10 cellular contexts compared by ENCODE assay signal in genomic region chr22:31244044-31244942, GRCh38. TPM values are rescaled to one million over a fixed set of nuclear protein-coding genes. Genes with fewer than 3 reads are reported as not detected.
DNase-seq lines count a peak whose midpoint lies in the region; ATAC-seq, FAIRE-seq and TF ChIP-seq lines count a peak whose summit lies in the region.
"Had no signal": no experiment of that assay in that cellular context is flagged by ENCODE, and none has a peak within 500 bp of the region (broad histone marks: within the 10 kb centered on the region; RNA-seq: fewer than 3 reads in every experiment).

No MANE protein-coding gene starts in this region.

- H3K4me1 ChIP-seq in SJSA1 (replicated peaks) (peaks cover 62% of the 10 kb centered on the region), sigmoid colon (peaks cover 0 to 42% (median 37%) of the 10 kb centered on the region in 4 donors), OCI-LY7 (ENCODE audit: insufficient read depth, low read length, poor library complexity, severe bottlenecking) (peaks cover 7% of the 10 kb centered on the region)

- H3K4me3 ChIP-seq in SJSA1 = no peak overlapping the region
- H3K4me3 ChIP-seq in fibroblast of pulmonary artery (replicated peaks; ENCODE audit: low read depth, low read length) = no peak overlapping the region
- H3K4me3 ChIP-seq in sigmoid colon = no peak overlapping the region
- no peak overlapping the region for H3K4me3 ChIP-seq in OCI-LY7 (ENCODE audit: low read depth, low read length, poor library complexity, severe bottlenecking)
- H3K4me3 ChIP-seq: spleen had no signal

- peaks cover 7% of the 10 kb centered on the region for H3K36me3 Mint-ChIP-seq in activated T-helper 2 cell treated with anti-CD3 and anti-CD28 coated beads, Interferon-gamma antibody, Interleukin-2, Interleukin-4, amounts not matched to agents 10 μg/mL and 5 μg/mL and 100 μg/mL, durations not matched to agents 14 hours and 24 hours and 36 hours (ENCODE audit: low read depth)

- DNase-seq in SJSA1 (ENCODE audit: low read depth in 1 of 2, low spot score in 2 of 2) = peak; percentile 88 to 91
- peak; percentile 81 for DNase-seq in fibroblast of pulmonary artery (ENCODE audit: low read depth)
- no peak for DNase-seq in sigmoid colon
- no peak for DNase-seq in OCI-LY7 (ENCODE audit: low spot score)
- no peak for DNase-seq in OCI-M2 (lab: John Stamatoyannopoulos, UW; ENCODE audit: unreplicated experiment)
- DNase-seq in activated T-helper 2 cell treated with anti-CD3 and anti-CD28 coated beads, Interferon-gamma antibody, Interleukin-2, Interleukin-4, amounts not matched to agents 10 μg/mL and 5 μg/mL and 100 μg/mL, durations not matched to agents 14 hours and 24 hours and 36 hours (ENCODE audit: low spot score) = no peak
- DNase-seq: spleen, T1000 had no signal

- H3K4me2 ChIP-seq in OCI-LY7 (ENCODE audit: low read length) = no peak overlapping the region

- H3K79me2 ChIP-seq in OCI-LY7 (ENCODE audit: insufficient read depth, low read depth, low read length) = no peaks in the 10 kb centered on the region

- H3K27ac ChIP-seq in SJSA1 (peak overlapping the region; percentile 92), sigmoid colon (peak overlapping the region; percentile 29 to 82 (median 59)), OCI-LY7 (ENCODE audit: low read depth, low read length, poor library complexity, severe bottlenecking) (no peak overlapping the region)

- no peak for TF ChIP-seq CTCF in fibroblast of pulmonary artery (IDR thresholded peaks at IDR 0.05; ENCODE audit: low read length, missing control alignments)
- TF ChIP-seq CTCF in sigmoid colon (IDR thresholded peaks at IDR 0.05) = no peak
- no peak for TF ChIP-seq CTCF in OCI-LY7 (conservative IDR thresholded peaks at IDR 0.05; ENCODE audit: low read length)

- ATAC-seq in GM21526 (IDR thresholded peaks at IDR 0.05; ENCODE audit: low FRiP score, unreplicated experiment) = no peak

- TF ChIP-seq EP300 in sigmoid colon (IDR thresholded peaks at IDR 0.05) = no peak

- TF ChIP-seq POLR2A in sigmoid colon (IDR thresholded peaks at IDR 0.05) = no peak

- H2AFZ ChIP-seq in OCI-LY7 (ENCODE audit: low read length) = no peak overlapping the region

- H3K27me3 ChIP-seq in SJSA1 (replicated peaks) = no peaks in the 10 kb centered on the region
- no peaks in the 10 kb centered on the region for H3K27me3 ChIP-seq in sigmoid colon
- H3K27me3 ChIP-seq: spleen had no signal

- CTCF ChIA-PET in OCI-LY7 (lab: Charles Lee; ENCODE audit: unreplicated experiment) = no interaction called here

- BruUV-seq in OCI-LY7 (replicated peaks; lab: Mats Ljungman, UMichigan) = no TSS peak

- 74 to 75% methylated on average over 9 of the region's 9 CpGs for WGBS in sigmoid colon, 2 donors

- FAIRE-seq in G401.6 (lab: Jason Lieb, UNC) = peak; percentile 83

- no peaks in the 10 kb centered on the region for H3K9me3 ChIP-seq in SJSA1 (replicated peaks)
- no peaks in the 10 kb centered on the region for H3K9me3 ChIP-seq in sigmoid colon
- no peaks in the 10 kb centered on the region for H3K9me3 ChIP-seq in OCI-LY7 (ENCODE audit: low read length)
- H3K9me3 ChIP-seq: spleen had no signal

- H3K4me3 Mint-ChIP-seq in activated T-helper 2 cell treated with anti-CD3 and anti-CD28 coated beads, Interferon-gamma antibody, Interleukin-2, Interleukin-4, amounts not matched to agents 10 μg/mL and 5 μg/mL and 100 μg/mL, durations not matched to agents 14 hours and 24 hours and 36 hours (ENCODE audit: low read depth) = no peak overlapping the region

- peaks cover 45% of the 10 kb centered on the region for H3K4me1 Mint-ChIP-seq in activated T-helper 2 cell treated with anti-CD3 and anti-CD28 coated beads, Interferon-gamma antibody, Interleukin-2, Interleukin-4, amounts not matched to agents 10 μg/mL and 5 μg/mL and 100 μg/mL, durations not matched to agents 14 hours and 24 hours and 36 hours (ENCODE audit: low read depth)

- no peak overlapping the region for H3K27ac Mint-ChIP-seq in activated T-helper 2 cell treated with anti-CD3 and anti-CD28 coated beads, Interferon-gamma antibody, Interleukin-2, Interleukin-4, amounts not matched to agents 10 μg/mL and 5 μg/mL and 100 μg/mL, durations not matched to agents 14 hours and 24 hours and 36 hours

- no peaks in the 10 kb centered on the region for H3K9me3 Mint-ChIP-seq in activated T-helper 2 cell treated with anti-CD3 and anti-CD28 coated beads, Interferon-gamma antibody, Interleukin-2, Interleukin-4, amounts not matched to agents 10 μg/mL and 5 μg/mL and 100 μg/mL, durations not matched to agents 14 hours and 24 hours and 36 hours

- POLR2A ChIA-PET in OCI-LY7 (lab: Charles Lee) = no interaction called here

- H4K20me1 ChIP-seq in OCI-LY7 (ENCODE audit: insufficient read depth, low read length) = no peaks in the 10 kb centered on the region

- intact Hi-C loops in sigmoid colon (cut with DNase I) (no loop called here), OCI-LY7 (cut with micrococcal nuclease; ENCODE audit: unreplicated experiment) (no loop called here)
- intact Hi-C loops in activated T-helper 2 cell treated with anti-CD3 and anti-CD28 coated beads, Interferon-gamma antibody, Interleukin-2, Interleukin-4, amounts not matched to agents 10 μg/mL and 5 μg/mL and 100 μg/mL, durations not matched to agents 14 hours and 24 hours and 36 hours (cut with micrococcal nuclease) = no loop called here

- peaks cover 11% of the 10 kb centered on the region; the same call in 1 of the 2 replicates for H3K36me3 ChIP-seq in SJSA1
- H3K36me3 ChIP-seq in sigmoid colon = no peaks in the 10 kb centered on the region
- H3K36me3 ChIP-seq in OCI-LY7 (ENCODE audit: insufficient read depth, low read length) = no peaks in the 10 kb centered on the region

- H3K27me3 Mint-ChIP-seq in activated T-helper 2 cell treated with anti-CD3 and anti-CD28 coated beads, Interferon-gamma antibody, Interleukin-2, Interleukin-4, amounts not matched to agents 10 μg/mL and 5 μg/mL and 100 μg/mL, durations not matched to agents 14 hours and 24 hours and 36 hours (ENCODE audit: low read depth) = no peaks in the 10 kb centered on the region

- no peaks in the 10 kb centered on the region for H3K9me2 ChIP-seq in OCI-LY7 (ENCODE audit: insufficient read depth, low read length)

RNA-seq across cellular contexts. Expression of gene LIMK2, which starts 32.2 kb away (rescaled TPM):
- total RNA-seq in SJSA1 (2014; rRNA removed; shearing (Covaris generic)) = 18.6 and 21.8 TPM in 2 replicates
- total RNA-seq in sigmoid colon (10 to 100 TPM; 10.3 to 20.8 (median 14.0) TPM), OCI-LY7 (2022) (23.5 and 24.8 TPM in 2 replicates)
- 10 to 100 TPM; 31.9 to 58.7 (median 39.0) TPM for polyA plus RNA-seq in sigmoid colon
- total RNA-seq in OCI-LY7 (2014; rRNA removed; shearing (Covaris generic)) = 16.2 and 24.8 TPM in 2 replicates
- 31.1 and 33.9 TPM in 2 replicates for total RNA-seq in activated T-helper 2 cell treated with anti-CD3 and anti-CD28 coated beads, Interferon-gamma antibody, Interleukin-2, Interleukin-4, amounts not matched to agents 10 μg/mL and 5 μg/mL and 100 μg/mL, durations not matched to agents 14 hours and 24 hours and 36 hours

RNA-seq across cellular contexts. Expression of gene PIK3IP1, which starts 48.0 kb away (rescaled TPM):
- total RNA-seq in SJSA1 (2014; rRNA removed; shearing (Covaris generic)) = 1.3 and 2.2 TPM in 2 replicates
- total RNA-seq in sigmoid colon (10 to 100 TPM; 32.4 to 55.0 (median 50.3) TPM), OCI-LY7 (2022) (17.0 and 17.1 TPM in 2 replicates)
- 10 to 100 TPM in 1 of 3 donors, 1 to 10 TPM in 2; 5.8 to 87.6 (median 6.0) TPM for polyA plus RNA-seq in sigmoid colon
- 15.9 and 20.4 TPM in 2 replicates for total RNA-seq in OCI-LY7 (2014; rRNA removed; shearing (Covaris generic))
- total RNA-seq in activated T-helper 2 cell treated with anti-CD3 and anti-CD28 coated beads, Interferon-gamma antibody, Interleukin-2, Interleukin-4, amounts not matched to agents 10 μg/mL and 5 μg/mL and 100 μg/mL, durations not matched to agents 14 hours and 24 hours and 36 hours = 9.3 and 10.4 TPM in 2 replicates

Comparison
In these comparisons a context has a peak if more than half of its experiments do, and no peak if none do; other contexts are left out.
1. DNase-seq: peak in SJSA1 (2 of 2) and fibroblast of pulmonary artery (single experiment); none in sigmoid colon (single experiment), OCI-LY7 (single experiment), OCI-M2 (single experiment) and activated T-helper 2 cell treated with anti-CD3 and anti-CD28 coated beads, Interferon-gamma antibody, Interleukin-2, Interleukin-4, amounts not matched to agents 10 μg/mL and 5 μg/mL and 100 μg/mL, durations not matched to agents 14 hours and 24 hours and 36 hours (single experiment).